In genomic region chr5:34915856-34916192, GRCh38 we compare ENCODE assay signal across 8 cellular contexts. TPM values are rescaled to one million over a fixed set of nuclear protein-coding genes. Genes with fewer than 3 reads are reported as not detected.
DNase-seq lines count a peak whose midpoint lies in the region; ATAC-seq and TF ChIP-seq lines count a peak whose summit lies in the region.

No MANE protein-coding gene starts in this region.

- H3K9me3 Mint-ChIP-seq in activated naive CD4-positive, alpha-beta T cell treated with anti-CD3 and anti-CD28 coated beads for 36 hours: no peaks in the 10 kb centered on the region

- peaks cover 49% of the 10 kb centered on the region for H3K36me3 Mint-ChIP-seq in activated naive CD4-positive, alpha-beta T cell treated with anti-CD3 and anti-CD28 coated beads for 36 hours (ENCODE audit: low read depth)

- H3K4me3 ChIP-seq in body of pancreas (peak overlapping the region; percentile 81 to 96), mucosa of rectum (ENCODE audit: low read length in 2 of 2) (peak overlapping the region; percentile 76 to 97)

- H3K27me3 ChIP-seq in body of pancreas: no peaks in the 10 kb centered on the region
- H3K27me3 ChIP-seq in mucosa of rectum (ENCODE audit: control insufficient read depth in 2 of 2, insufficient read depth in 2 of 2, low read length in 2 of 2): no peaks in the 10 kb centered on the region

- no peaks in the 10 kb centered on the region for H3K27me3 Mint-ChIP-seq in activated naive CD4-positive, alpha-beta T cell treated with anti-CD3 and anti-CD28 coated beads for 36 hours (ENCODE audit: low read depth)

- H3K27ac Mint-ChIP-seq in activated naive CD4-positive, alpha-beta T cell treated with anti-CD3 and anti-CD28 coated beads for 36 hours: no peak overlapping the region

- peak overlapping the region; percentile 40 to 89 (median 79) for H3K27ac ChIP-seq in body of pancreas
- H3K27ac ChIP-seq in mucosa of rectum (ENCODE audit: low read depth in 2 of 2, low read length in 2 of 2): peak overlapping the region; percentile 34 to 83

- DNase-seq in stimulated activated CD4-positive, alpha-beta T cell treated with anti-CD3 and anti-CD28 coated beads, Interleukin-2, amount 100 ng/mL, for 4 hours (ENCODE audit: low read depth): peak; percentile 14
- no peak for DNase-seq in stimulated activated CD4-positive, alpha-beta T cell treated with anti-CD3 and anti-CD28 coated beads, Interleukin-1b, Interleukin-23, amount 100 ng/mL, for 48 hours
- DNase-seq in body of pancreas (no peak), retina (no peak)
- no peak for DNase-seq in activated naive CD4-positive, alpha-beta T cell treated with anti-CD3 and anti-CD28 coated beads for 36 hours
- no peak for DNase-seq in central memory CD4-positive, alpha-beta T cell

- no peak for TF ChIP-seq CTCF in body of pancreas (IDR thresholded peaks at IDR 0.05)

- H3K4me1 ChIP-seq in body of pancreas: peaks cover 27% of the 10 kb centered on the region
- peaks cover 17 to 24% of the 10 kb centered on the region in 2 donors for H3K4me1 ChIP-seq in mucosa of rectum (ENCODE audit: control insufficient read depth in 2 of 2, insufficient read depth in 2 of 2, low read length in 2 of 2)

- H3K9me3 ChIP-seq in body of pancreas (no peaks in the 10 kb centered on the region), mucosa of rectum (ENCODE audit: control insufficient read depth in 2 of 2, low read length in 2 of 2) (no peaks in the 10 kb centered on the region)

- H3K9ac ChIP-seq in mucosa of rectum (ENCODE audit: low read depth in 1 of 2, low read length in 2 of 2): peak overlapping the region; percentile 68 to 89

- H3K4me1 Mint-ChIP-seq in activated naive CD4-positive, alpha-beta T cell treated with anti-CD3 and anti-CD28 coated beads for 36 hours (ENCODE audit: low read depth): peaks cover 34% of the 10 kb centered on the region

- WGBS in body of pancreas, 2 donors: 0 to 1% methylated on average over 19 to 20 of the region's 20 CpGs

- H3K36me3 ChIP-seq in body of pancreas (replicated peaks in 1 of 2; ENCODE audit: insufficient read depth in 1 of 2, low read depth in 2 of 2) (no peaks in the 10 kb centered on the region), mucosa of rectum (ENCODE audit: control insufficient read depth in 2 of 2, insufficient read depth in 2 of 2, low read length in 2 of 2) (peaks cover 10 to 14% of the 10 kb centered on the region in 2 donors)

- intact Hi-C loops in body of pancreas (cut with DNase I): no loop called here
- intact Hi-C loops in activated naive CD4-positive, alpha-beta T cell treated with anti-CD3 and anti-CD28 coated beads for 36 hours (cut with micrococcal nuclease): loop anchor here (1.0 to 5.0 kb wide), 8 partner anchors 8 to 1961 kb away; partner anchors contain the start of genes DNAJC21, NIPBL and TTC23L

- CTCF ChIA-PET in activated naive CD4-positive, alpha-beta T cell treated with anti-CD3 and anti-CD28 coated beads for 36 hours (lab: Charles Lee): interaction anchor here (1.0 to 2.4 kb wide), 7 partner anchors 8 to 87 kb away, joined by 3 to 11 read pairs (median 4); partner anchors contain the start of genes DNAJC21 and TTC23L

- no peak overlapping the region for H3K4me3 Mint-ChIP-seq in activated naive CD4-positive, alpha-beta T cell treated with anti-CD3 and anti-CD28 coated beads for 36 hours

- peak in 1 of 3 donors; percentile 8 for TF ChIP-seq POLR2A in body of pancreas (IDR thresholded peaks at IDR 0.05)

- peak; percentile 22 for ATAC-seq in HG03135 (IDR thresholded peaks at IDR 0.05; ENCODE audit: unreplicated experiment)
- peak; percentile 5 for ATAC-seq in body of pancreas

RNA-seq across cellular contexts. Expression of gene BRIX1, which starts 0.3 kb away (rescaled TPM):
- 1 to 10 TPM; 5.6 to 9.3 TPM for total RNA-seq in body of pancreas
- total RNA-seq in activated naive CD4-positive, alpha-beta T cell treated with anti-CD3 and anti-CD28 coated beads for 36 hours: 10 to 100 TPM; 66.5 to 69.0 TPM

RNA-seq across cellular contexts. Expression of gene RAD1, which starts 0.5 kb away (rescaled TPM):
- 1 to 10 TPM; 4.0 to 8.6 TPM for total RNA-seq in body of pancreas
- 10 to 100 TPM; 38.8 to 40.7 TPM for total RNA-seq in activated naive CD4-positive, alpha-beta T cell treated with anti-CD3 and anti-CD28 coated beads for 36 hours

RNA-seq across cellular contexts. Expression of gene DNAJC21, which starts 13.5 kb away (rescaled TPM):
- 10 to 100 TPM; 26.7 to 29.6 TPM for total RNA-seq in body of pancreas
- 10 to 100 TPM; 59.1 to 62.1 TPM for total RNA-seq in activated naive CD4-positive, alpha-beta T cell treated with anti-CD3 and anti-CD28 coated beads for 36 hours

Comparison
In these comparisons a context has a peak if more than half of its experiments do, and no peak if none do; other contexts are left out.
1. RNA of gene BRIX1, which starts 0.3 kb away (total RNA-seq): 66.5 to 69.0 TPM in activated naive CD4-positive, alpha-beta T cell treated with anti-CD3 and anti-CD28 coated beads for 36 hours; 5.6 to 9.3 TPM in body of pancreas; every median in the first group is over 4 times any median in the second.
2. RNA of gene RAD1, which starts 0.5 kb away (total RNA-seq): 38.8 to 40.7 TPM in activated naive CD4-positive, alpha-beta T cell treated with anti-CD3 and anti-CD28 coated beads for 36 hours; 4.0 to 8.6 TPM in body of pancreas; every median in the first group is over 4 times any median in the second.